In genomic region chr17:81927145-81927652, GRCh38 we compare ENCODE assay signal across 7 cellular contexts.
A peak's percentile ranks its signal among the peaks of the same experiment; 100 is the strongest.
DNase-seq lines count a peak whose midpoint lies in the region; ATAC-seq, FAIRE-seq and TF ChIP-seq lines count a peak whose summit lies in the region.

No MANE protein-coding gene starts in this region.

- no peaks in the 10 kb centered on the region for H3K9me3 ChIP-seq in stomach smooth muscle (ENCODE audit: control insufficient read depth in 2 of 2, low read length in 2 of 2)

- H3K4me1 ChIP-seq in stomach smooth muscle (ENCODE audit: control insufficient read depth, insufficient read depth, low read length): peaks cover 50% of the 10 kb centered on the region

- no peak for FAIRE-seq in D721Med (lab: Jason Lieb, UNC)

- no peak for TF ChIP-seq CTCF in D721Med (IDR thresholded peaks at IDR 0.05; ENCODE audit: insufficient read depth, missing control alignments)

- peak; percentile 70 for DNase-seq in activated CD8-positive, alpha-beta memory T cell treated with anti-CD3 and anti-CD28 coated beads, Interleukin-2, amount 50 U/mL, for 48 hours
- DNase-seq in hepatic stellate cell (ENCODE audit: low spot score): peak; percentile 63
- DNase-seq in D721Med (ENCODE audit: insufficient read length, low spot score): no peak
- DNase-seq in HEK293T (ENCODE audit: extremely low spot score): no peak

- H3K27ac ChIP-seq in stomach smooth muscle (ENCODE audit: low read length): peak overlapping the region; percentile 86

- POLR2A ChIA-PET in HEK293T (lab: Yijun Ruan, JAX): interaction anchor here (0.6 to 5.2 kb wide), 9 partner anchors 10 to 94 kb away, joined by 3 to 37 read pairs (median 8); partner anchors contain the start of genes ANAPC11, ARHGDIA, MCRIP1 and PYCR1

- ATAC-seq in GM18907 (IDR thresholded peaks at IDR 0.05; ENCODE audit: unreplicated experiment): peak; percentile 13
- ATAC-seq in HG02870 (IDR thresholded peaks at IDR 0.05; ENCODE audit: unreplicated experiment): peak; percentile 13

- H3K4me3 ChIP-seq in stomach smooth muscle (ENCODE audit: low read length in 2 of 2): peak overlapping the region; percentile 80 to 81

- CTCF ChIA-PET in HEK293T (lab: Yijun Ruan, JAX): interaction anchor here (1.1 kb wide), 1 partner anchor 18 kb away, joined by 3 read pairs; no protein-coding TSS in a partner anchor

- H3K36me3 ChIP-seq in stomach smooth muscle (ENCODE audit: control insufficient read depth in 2 of 2, insufficient read depth in 2 of 2, low read length in 2 of 2): peaks cover 2 to 5% of the 10 kb centered on the region in 2 donors

- H3K9ac ChIP-seq in stomach smooth muscle (ENCODE audit: low read length in 2 of 2): peak overlapping the region; percentile 75 to 80

- peaks cover 4 to 11% of the 10 kb centered on the region in 2 donors for H3K27me3 ChIP-seq in stomach smooth muscle (ENCODE audit: control insufficient read depth in 1 of 2, insufficient read depth in 2 of 2, low read length in 2 of 2)

TF ChIP-seq in HEK293T, 16 proteins besides CTCF, POLR2A, EP300 and RAD21:
- TF ChIP-seq PKNOX1 (IDR thresholded peaks at IDR 0.05): no peak
- no peak for TF ChIP-seq BHLHE40 (IDR thresholded peaks at IDR 0.05; ENCODE audit: borderline replicate concordance)
- no peak for TF ChIP-seq NFRKB (IDR thresholded peaks at IDR 0.05)
- TF ChIP-seq TARDBP (IDR thresholded peaks at IDR 0.05): no peak
- no peak for TF ChIP-seq FOXM1 (IDR thresholded peaks at IDR 0.05; ENCODE audit: borderline replicate concordance)
- TF ChIP-seq FOXK2 (IDR thresholded peaks at IDR 0.05): no peak
- TF ChIP-seq ARNT (IDR thresholded peaks at IDR 0.05): no peak
- TF ChIP-seq SUZ12 (IDR thresholded peaks at IDR 0.05): no peak
TF ChIP-seq in HEK293T: peak in this region for 0.

Comparison
In these comparisons a context has a peak if more than half of its experiments do, and no peak if none do; other contexts are left out.
1. DNase-seq: peak in activated CD8-positive, alpha-beta memory T cell treated with anti-CD3 and anti-CD28 coated beads, Interleukin-2, amount 50 U/mL, for 48 hours (single experiment) and hepatic stellate cell (single experiment); none in D721Med (single experiment) and HEK293T (single experiment).